In the genomic region with DNA sequence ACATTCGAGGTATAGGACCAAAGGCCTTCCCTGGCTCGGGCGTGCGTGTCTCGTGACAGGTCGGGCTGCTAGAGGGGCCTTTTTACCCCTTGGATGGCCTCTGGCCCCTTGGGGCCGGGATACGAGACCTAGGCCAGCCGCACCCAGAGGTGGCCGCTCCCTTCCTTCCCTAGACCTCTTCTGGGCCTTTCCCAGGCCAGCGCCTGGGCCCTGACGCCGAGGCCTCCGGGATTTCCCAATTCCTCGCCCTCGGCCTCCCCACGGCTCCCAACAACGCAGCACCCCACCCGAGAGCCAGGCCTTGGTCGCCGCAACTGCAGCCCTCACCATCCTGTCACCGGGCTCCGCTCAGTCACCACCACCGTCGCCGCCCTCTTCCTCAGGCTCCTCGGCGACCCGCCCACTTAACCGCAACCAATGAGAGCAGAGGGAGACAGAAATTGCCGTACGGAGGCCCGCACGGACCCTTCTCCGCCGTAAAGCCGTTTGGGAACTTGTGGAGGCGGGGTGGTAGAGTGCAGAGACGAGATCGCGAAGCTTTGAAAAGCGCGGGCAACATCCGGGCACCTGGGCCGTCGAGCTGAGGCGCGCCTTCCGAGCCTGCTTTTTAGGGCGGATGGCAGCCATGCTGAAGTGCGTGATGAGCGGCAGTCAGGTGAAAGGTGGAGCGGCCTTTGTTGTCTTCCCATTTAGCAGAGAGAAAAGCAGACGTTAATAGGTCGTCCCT, we compare ENCODE assay signal across 8 cellular contexts. TPM values are rescaled to one million over a fixed set of nuclear protein-coding genes. Genes with fewer than 3 reads are reported as not detected.
DNase-seq lines count a peak whose midpoint lies in the region; ATAC-seq and TF ChIP-seq lines count a peak whose summit lies in the region.

TSS of gene RAD9B (plus strand) at position 610 of the 727 bp plus-strand sequence. CDS start at position 617, 7 bp downstream.
TSS of gene VPS29 (minus strand) at position 390 of the 727 bp plus-strand sequence. CDS start at position 330, 60 bp downstream.

- TF ChIP-seq CTCF in BJ (IDR thresholded peaks at IDR 0.05; ENCODE audit: insufficient read depth, low read depth, low read length) = no peak

- H3K27me3 ChIP-seq in BJ (ENCODE audit: control insufficient read depth, insufficient read depth, low read length) = no peaks in the 10 kb centered on the region

- POLR2A ChIA-PET in BJ (lab: Charles Lee) = no interaction called here

- DNase-seq in BJ (ENCODE audit: low read depth) = peak; percentile 90
- peak; percentile 84 for DNase-seq in GM19240 (ENCODE audit: insufficient read length, low spot score)
- peak; percentile 88 to 97 for DNase-seq in NCI-H524 (lab: John Stamatoyannopoulos, UW)
- peak; percentile 98 for DNase-seq in activated CD4-positive, alpha-beta T cell treated with anti-CD3 and anti-CD28 coated beads for 4 hours
- peak; percentile 99 for DNase-seq in kidney tubule cell (ENCODE audit: low spot score)
- DNase-seq in stimulated activated CD4-positive, alpha-beta T cell treated with anti-CD3 and anti-CD28 coated beads, Interleukin-1b, Interleukin-23, amount 100 ng/mL, for 1 hour (ENCODE audit: low read depth in 2 of 2) = peak; percentile 93 to 96

- H3K4me3 ChIP-seq in BJ (ENCODE audit: low read depth, low read length) = peak within 1 kb of the TSS; percentile 95

- ATAC-seq in HG03457 (IDR thresholded peaks at IDR 0.05; ENCODE audit: unreplicated experiment) = peak; percentile 78

- peak within 1 kb of the TSS; percentile 69 for H3K27ac ChIP-seq in cingulate gyrus (ENCODE audit: low read depth, low read length)

- CTCF ChIA-PET in BJ (lab: Yijun Ruan, JAX) = interaction anchor here (1.1 to 4.3 kb wide), 4 partner anchors 10 to 101 kb away, joined by 3 to 35 read pairs (median 8); partner anchors contain the start of genes ARPC3, FAM216A and GPN3

- H3K36me3 ChIP-seq in BJ (ENCODE audit: control insufficient read depth, insufficient read depth, low read length) = no peaks in the 10 kb centered on the region

RNA-seq across cellular contexts. Expression of gene RAD9B, which starts in this region (rescaled TPM):
- polyA plus RNA-seq in BJ (2011; rRNA removed) = 0.33 and 0.69 TPM in 2 replicates
- polyA minus RNA-seq in BJ (2011; rRNA and poly(A)+ RNA removed) = 0.31 and 0.85 TPM in 2 replicates

RNA-seq across cellular contexts. Expression of gene VPS29, which starts in this region (rescaled TPM):
- 98.8 and 148 TPM in 2 replicates for polyA plus RNA-seq in BJ (2011; rRNA removed)
- polyA minus RNA-seq in BJ (2011; rRNA and poly(A)+ RNA removed) = 16.0 and 17.4 TPM in 2 replicates

Comparison
In these comparisons a context has a peak if more than half of its experiments do, and no peak if none do; other contexts are left out.
1. Peak in every context shown above with its lines: DNase-seq, ATAC-seq, H3K4me3 ChIP-seq and H3K27ac ChIP-seq.